ENCODE assay signal across 30 cellular contexts in genomic region chr2:165773684-165774083, GRCh38. TPM values are rescaled to one million over a fixed set of nuclear protein-coding genes. Genes with fewer than 3 reads are reported as not detected.
"Had no signal": no experiment of that assay in that cellular context is flagged by ENCODE, and none has a peak within 500 bp of the region (broad histone marks: within the 10 kb centered on the region; RNA-seq: fewer than 3 reads in every experiment).

No MANE protein-coding gene starts in this region.

- H3K27me3 ChIP-seq: ascending aorta, breast epithelium, cardiac muscle cell, colonic mucosa, esophagus squamous epithelium, gastroesophageal sphincter had no signal

- ATAC-seq: activated CD4-positive, alpha-beta T cell treated with anti-CD3 and anti-CD28 coated beads for 36 hours; activated CD8-positive, alpha-beta memory T cell treated with anti-CD3 and anti-CD28 coated beads, Interleukin-2, amount 10 ng/mL, durations not matched to agents 7 days and 5 days; activated CD8-positive, alpha-beta T cell treated with anti-CD3 and anti-CD28 coated beads, Interleukin-2, amount 10 ng/mL, durations not matched to agents 7 days and 5 days; activated naive CD4-positive, alpha-beta T cell treated with anti-CD3 and anti-CD28 coated beads, Interleukin-2, amount 50 U/mL, for 72 hours; gastroesophageal sphincter had no signal

- H3K27ac ChIP-seq: ascending aorta, breast epithelium, cardiac muscle cell, colonic mucosa, epithelial cell of prostate, esophagus squamous epithelium, gastroesophageal sphincter had no signal

- H3K9me3 ChIP-seq: ascending aorta, breast epithelium, colonic mucosa, esophagus squamous epithelium had no signal

- H3K4me3 Mint-ChIP-seq: activated CD4-positive, alpha-beta memory T cell treated with anti-CD3 and anti-CD28 coated beads for 36 hours; activated CD4-positive, alpha-beta T cell treated with anti-CD3 and anti-CD28 coated beads for 36 hours; activated CD4-positive, alpha-beta T cell treated with anti-CD3 and anti-CD28 coated beads, Interleukin-2, amount 10 ng/mL, durations not matched to agents 24 days and 14 days; activated CD8-positive, alpha-beta memory T cell treated with anti-CD3 and anti-CD28 coated beads, Interleukin-2, amount 10 ng/mL, durations not matched to agents 7 days and 5 days; activated CD8-positive, alpha-beta T cell treated with anti-CD3 and anti-CD28 coated beads, Interleukin-2, amount 10 ng/mL, durations not matched to agents 7 days and 5 days; activated naive CD4-positive, alpha-beta T cell treated with anti-CD3 and anti-CD28 coated beads, Interleukin-2, amount 10 ng/mL, durations not matched to agents 7 days and 5 days; activated naive CD8-positive, alpha-beta T cell treated with anti-CD3 and anti-CD28 coated beads, Interleukin-2, amount 10 ng/mL, durations not matched to agents 7 days and 5 days; activated T-helper 1 cell treated with anti-CD3 and anti-CD28 coated beads, Interleukin-12 subunit alpha, Interleukin-12 subunit beta, Interleukin-2, Interleukin-4 antibody, amounts not matched to agents 30 ng/mL and 10 ng/mL and 1 ng/mL, durations not matched to agents 14 hours and 24 hours and 36 hours; brain had no signal

- H3K27me3 Mint-ChIP-seq: activated CD4-positive, alpha-beta memory T cell treated with anti-CD3 and anti-CD28 coated beads for 36 hours; activated CD4-positive, alpha-beta T cell treated with anti-CD3 and anti-CD28 coated beads for 36 hours; activated CD4-positive, alpha-beta T cell treated with anti-CD3 and anti-CD28 coated beads, Interleukin-2, amount 10 ng/mL, durations not matched to agents 24 days and 14 days; activated CD8-positive, alpha-beta memory T cell treated with anti-CD3 and anti-CD28 coated beads, Interleukin-2, amount 10 ng/mL, durations not matched to agents 7 days and 5 days; activated naive CD4-positive, alpha-beta T cell treated with anti-CD3 and anti-CD28 coated beads, Interleukin-2, amount 10 ng/mL, durations not matched to agents 7 days and 5 days; brain had no signal

- H3K27ac Mint-ChIP-seq: activated CD4-positive, alpha-beta memory T cell treated with anti-CD3 and anti-CD28 coated beads for 36 hours; activated CD4-positive, alpha-beta T cell treated with anti-CD3 and anti-CD28 coated beads for 36 hours; activated CD4-positive, alpha-beta T cell treated with anti-CD3 and anti-CD28 coated beads, Interleukin-2, amount 10 ng/mL, durations not matched to agents 24 days and 14 days; activated CD8-positive, alpha-beta memory T cell treated with anti-CD3 and anti-CD28 coated beads, Interleukin-2, amount 10 ng/mL, durations not matched to agents 7 days and 5 days; activated CD8-positive, alpha-beta T cell treated with anti-CD3 and anti-CD28 coated beads, Interleukin-2, amount 10 ng/mL, durations not matched to agents 7 days and 5 days; activated naive CD4-positive, alpha-beta T cell treated with anti-CD3 and anti-CD28 coated beads, Interleukin-2, amount 10 ng/mL, durations not matched to agents 7 days and 5 days; activated naive CD4-positive, alpha-beta T cell treated with anti-CD3 and anti-CD28 coated beads, Interleukin-2, amount 50 U/mL, for 72 hours; activated naive CD8-positive, alpha-beta T cell treated with anti-CD3 and anti-CD28 coated beads, Interleukin-2, amount 10 ng/mL, durations not matched to agents 7 days and 5 days; activated T-helper 1 cell treated with anti-CD3 and anti-CD28 coated beads, Interleukin-12 subunit alpha, Interleukin-12 subunit beta, Interleukin-2, Interleukin-4 antibody, amounts not matched to agents 30 ng/mL and 10 ng/mL and 1 ng/mL, durations not matched to agents 14 hours and 24 hours and 36 hours; activated T-helper 2 cell treated with anti-CD3 and anti-CD28 coated beads, Interferon-gamma antibody, Interleukin-2, Interleukin-4, amounts not matched to agents 10 μg/mL and 5 μg/mL and 100 μg/mL, durations not matched to agents 14 hours and 24 hours and 36 hours; brain had no signal

- H3K4me1 ChIP-seq: ascending aorta, breast epithelium, gastroesophageal sphincter had no signal

- H3K36me3 ChIP-seq: ascending aorta, breast epithelium, cardiac muscle cell, colonic mucosa, gastroesophageal sphincter had no signal

- H3K36me3 Mint-ChIP-seq: activated CD4-positive, alpha-beta memory T cell treated with anti-CD3 and anti-CD28 coated beads for 36 hours; brain had no signal

- DNase-seq: activated CD4-positive, alpha-beta memory T cell treated with anti-CD3 and anti-CD28 coated beads for 36 hours; activated CD4-positive, alpha-beta T cell treated with anti-CD3 and anti-CD28 coated beads for 36 hours; activated CD4-positive, alpha-beta T cell treated with anti-CD3 and anti-CD28 coated beads, Interleukin-2, amount 10 ng/mL, durations not matched to agents 24 days and 14 days; activated CD4-positive, CD25-positive, alpha-beta regulatory T cell; activated CD4-positive, CD25-positive, alpha-beta regulatory T cell treated with anti-CD3 and anti-CD28 coated beads, Interleukin-2, amount 50 U/mL, for 72 hours; activated CD8-positive, alpha-beta memory T cell treated with anti-CD3 and anti-CD28 coated beads, Interleukin-2, amount 10 ng/mL, durations not matched to agents 7 days and 5 days; activated CD8-positive, alpha-beta memory T cell treated with anti-CD3 and anti-CD28 coated beads, Interleukin-2, amount 50 U/mL, for 4 hours; activated CD8-positive, alpha-beta T cell treated with anti-CD3 and anti-CD28 coated beads, Interleukin-2, amount 10 ng/mL, durations not matched to agents 7 days and 5 days; activated effector memory CD4-positive, alpha-beta T cell treated with anti-CD3 and anti-CD28 coated beads, Interleukin-2, amount 50 U/mL, for 16 hours; activated naive CD4-positive, alpha-beta T cell; activated naive CD4-positive, alpha-beta T cell treated with anti-CD3 and anti-CD28 coated beads, Interleukin-2, amount 10 ng/mL, durations not matched to agents 7 days and 5 days; activated naive CD8-positive, alpha-beta T cell treated with anti-CD3 and anti-CD28 coated beads, Interleukin-2, amount 10 ng/mL, durations not matched to agents 7 days and 5 days; activated T-cell treated with anti-CD3 and anti-CD28 coated beads, Interleukin-2, amount 50 U/mL, for 1 hour; activated T-cell treated with anti-CD3 and anti-CD28 coated beads, Interleukin-2, amount 50 U/mL, for 48 hours; central memory CD4-positive, alpha-beta T cell; cerebellar nuclear complex; colonic mucosa; effector CD8-positive, alpha-beta T cell; esophagus squamous epithelium; foreskin melanocyte; T-helper 2 cell had no signal

- H3K9me3 Mint-ChIP-seq: activated CD4-positive, alpha-beta T cell treated with anti-CD3 and anti-CD28 coated beads, Interleukin-2, amount 10 ng/mL, durations not matched to agents 24 days and 14 days; activated naive CD4-positive, alpha-beta T cell treated with anti-CD3 and anti-CD28 coated beads, Interleukin-2, amount 10 ng/mL, durations not matched to agents 7 days and 5 days; activated naive CD4-positive, alpha-beta T cell treated with anti-CD3 and anti-CD28 coated beads, Interleukin-2, amount 50 U/mL, for 72 hours; activated naive CD8-positive, alpha-beta T cell treated with anti-CD3 and anti-CD28 coated beads, Interleukin-2, amount 10 ng/mL, durations not matched to agents 7 days and 5 days; activated T-helper 1 cell treated with anti-CD3 and anti-CD28 coated beads, Interleukin-12 subunit alpha, Interleukin-12 subunit beta, Interleukin-2, Interleukin-4 antibody, amounts not matched to agents 30 ng/mL and 10 ng/mL and 1 ng/mL, durations not matched to agents 14 hours and 24 hours and 36 hours had no signal

- H3K4me3 ChIP-seq: ascending aorta, breast epithelium, cardiac muscle cell, colonic mucosa, esophagus squamous epithelium, gastroesophageal sphincter had no signal

- H3K4me1 Mint-ChIP-seq: activated CD4-positive, alpha-beta T cell treated with anti-CD3 and anti-CD28 coated beads for 36 hours; brain had no signal

RNA-seq across cellular contexts. Expression of gene GALNT3, which starts 20.4 kb away (rescaled TPM):
- polyA plus RNA-seq: cardiac muscle cell had no signal
